In genomic region chr2:232440220-232441018, GRCh38 we compare ENCODE assay signal across 8 cellular contexts. TPM values are rescaled to one million over a fixed set of nuclear protein-coding genes. Genes with fewer than 3 reads are reported as not detected.
DNase-seq lines count a peak whose midpoint lies in the region; ATAC-seq and TF ChIP-seq lines count a peak whose summit lies in the region.
"Not testable (repeated sequence)": the region's sequence is repeated elsewhere in the genome, so short reads cannot be mapped to it uniquely, and the experiment has no call there.

No MANE protein-coding gene starts in this region.

- DNase-seq in GM10266 (ENCODE audit: extremely low spot score), result peak; percentile 84
- DNase-seq in NCI-H128 (lab: John Stamatoyannopoulos, UW; ENCODE audit: unreplicated experiment), result peak; percentile 28
- DNase-seq in T follicular helper cell (ENCODE audit: low read depth), result peak; percentile 80
- DNase-seq in activated naive CD4-positive, alpha-beta T cell treated with anti-CD3 and anti-CD28 coated beads, Interleukin-2, amount 50 U/mL, for 72 hours (ENCODE audit: low spot score in 2 of 2), result peak; percentile 81 to 97
- peak; percentile 92 for DNase-seq in Right ventricle myocardium inferior (ENCODE audit: missing footprints)
- peak; percentile 95 for DNase-seq in posterior vena cava (ENCODE audit: low spot score)
- DNase-seq in type B pancreatic cell (ENCODE audit: extremely low spot score, unreplicated experiment), result peak; percentile 93

- not testable (repeated sequence) for H3K27ac Mint-ChIP-seq in activated naive CD4-positive, alpha-beta T cell treated with anti-CD3 and anti-CD28 coated beads, Interleukin-2, amount 50 U/mL, for 72 hours; type B pancreatic cell

- not testable (repeated sequence) for H3K27me3 Mint-ChIP-seq in type B pancreatic cell

- TF ChIP-seq CTCF in GM10266 (IDR thresholded peaks at IDR 0.05; ENCODE audit: control insufficient read depth, insufficient read depth, low read depth, missing control alignments), result peak; percentile 93
- peak; percentile 88 for TF ChIP-seq CTCF in type B pancreatic cell (conservative IDR thresholded peaks at IDR 0.05)

- intact Hi-C loops in Right ventricle myocardium inferior (cut with DNase I) (loop anchor here (1.0 to 5.0 kb wide), 2 partner anchors 534 to 588 kb away; no protein-coding TSS in a partner anchor), posterior vena cava (cut with DNase I) (loop anchor here (5.0 to 10.0 kb wide), 2 partner anchors 84 to 227 kb away; partner anchors contain the start of genes CHRND (in 1 of the 2) and PRSS56 (in 1 of the 2))

- not testable (repeated sequence) for H3K4me1 Mint-ChIP-seq in type B pancreatic cell (ENCODE audit: unreplicated experiment)

- not testable (repeated sequence) for H3K4me3 Mint-ChIP-seq in type B pancreatic cell

- ATAC-seq in HG02571 (IDR thresholded peaks at IDR 0.05; ENCODE audit: unreplicated experiment) (peak; percentile 76), Right ventricle myocardium inferior (peak; percentile 83)
- peak; percentile 85 for ATAC-seq in activated naive CD4-positive, alpha-beta T cell treated with anti-CD3 and anti-CD28 coated beads, Interleukin-2, amount 50 U/mL, for 72 hours

- H3K36me3 Mint-ChIP-seq in activated naive CD4-positive, alpha-beta T cell treated with anti-CD3 and anti-CD28 coated beads, Interleukin-2, amount 50 U/mL, for 72 hours; type B pancreatic cell: not testable (repeated sequence)

- not testable (repeated sequence) for H3K9me3 Mint-ChIP-seq in activated naive CD4-positive, alpha-beta T cell treated with anti-CD3 and anti-CD28 coated beads, Interleukin-2, amount 50 U/mL, for 72 hours; type B pancreatic cell

RNA-seq across cellular contexts. Expression of gene ALPI, which starts 15.5 kb away (rescaled TPM):
- not detected for total RNA-seq in activated naive CD4-positive, alpha-beta T cell treated with anti-CD3 and anti-CD28 coated beads, Interleukin-2, amount 50 U/mL, for 72 hours
- not detected for total RNA-seq in Right ventricle myocardium inferior
- total RNA-seq in posterior vena cava, result not detected
- 1.5 and 6.5 TPM in 2 replicates for total RNA-seq in type B pancreatic cell (ENCODE audit: low replicate concordance)

RNA-seq across cellular contexts. Expression of gene ALPG, which starts 33.8 kb away (rescaled TPM):
- total RNA-seq in activated naive CD4-positive, alpha-beta T cell treated with anti-CD3 and anti-CD28 coated beads, Interleukin-2, amount 50 U/mL, for 72 hours, result not detected
- total RNA-seq in Right ventricle myocardium inferior (not detected), posterior vena cava (not detected), type B pancreatic cell (ENCODE audit: low replicate concordance) (0.14 and 0.88 TPM in 2 replicates)

RNA-seq across cellular contexts. Expression of gene ECEL1, which starts 47.2 kb away (rescaled TPM):
- not detected for total RNA-seq in activated naive CD4-positive, alpha-beta T cell treated with anti-CD3 and anti-CD28 coated beads, Interleukin-2, amount 50 U/mL, for 72 hours
- total RNA-seq in Right ventricle myocardium inferior, result not detected
- 1 to 10 TPM in 1 of 2 donors, under 1 TPM in 1; 0.52 to 2.8 TPM for total RNA-seq in posterior vena cava
- 7.8 and 9.6 TPM in 2 replicates for total RNA-seq in type B pancreatic cell (ENCODE audit: low replicate concordance)

Comparison
In these comparisons a context has a peak if more than half of its experiments do, and no peak if none do; other contexts are left out.
1. Peak in every context shown above with its lines: DNase-seq and ATAC-seq.
2. DNase-seq: peak in every context shown above with its lines; median percentile 95 in posterior vena cava; 93 in type B pancreatic cell; 92 in Right ventricle myocardium inferior; 89 in activated naive CD4-positive, alpha-beta T cell treated with anti-CD3 and anti-CD28 coated beads, Interleukin-2, amount 50 U/mL, for 72 hours; 84 in GM10266; 80 in T follicular helper cell; 28 in NCI-H128.